ENCODE assay signal across 9 cellular contexts in the genomic region with DNA sequence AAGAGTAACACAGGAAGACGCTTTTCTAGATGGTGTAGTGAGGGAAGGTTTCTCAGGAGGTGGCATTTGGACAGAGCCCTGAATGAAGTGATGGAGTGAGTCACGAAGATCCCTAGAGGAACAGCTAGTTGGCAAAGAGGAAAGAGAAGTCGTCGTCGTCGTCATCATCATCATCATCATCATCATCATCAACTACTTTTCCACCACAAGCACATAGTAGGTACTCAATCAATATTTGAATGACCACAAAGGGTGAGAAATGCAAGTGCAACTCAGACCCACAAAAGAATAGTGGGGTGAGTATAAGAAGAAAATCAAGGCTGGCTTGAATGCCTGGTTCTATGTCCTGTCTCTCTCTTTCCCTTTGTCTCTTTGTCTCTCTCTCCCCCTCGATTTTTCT. TPM values are rescaled to one million over a fixed set of nuclear protein-coding genes. Genes with fewer than 3 reads are reported as not detected.
"Had no signal": no experiment of that assay in that cellular context is flagged by ENCODE, and none has a peak within 500 bp of the region (broad histone marks: within the 10 kb centered on the region; RNA-seq: fewer than 3 reads in every experiment).

No MANE protein-coding gene starts in this region.

- H3K27ac ChIP-seq: HL-60, KMS-11 had no signal

- DNase-seq: IMR-90, KBM-7, KG1 had no signal

- H3K4me2 ChIP-seq: KMS-11 had no signal

- H3K4me3 ChIP-seq: K562 had no signal

- FAIRE-seq: K562 had no signal

- ATAC-seq: K562 had no signal

- H3K9ac ChIP-seq: KMS-11 had no signal

RNA-seq across cellular contexts. Expression of a gene that starts 28.3 kb away (rescaled TPM):
- total RNA-seq: HT-29, HT1080, IMR-90, K562 had no signal
- polyA plus RNA-seq: IgD-negative memory B cell, IMR-90, K562 had no signal
